23 cellular contexts compared by ENCODE assay signal in the genomic region with DNA sequence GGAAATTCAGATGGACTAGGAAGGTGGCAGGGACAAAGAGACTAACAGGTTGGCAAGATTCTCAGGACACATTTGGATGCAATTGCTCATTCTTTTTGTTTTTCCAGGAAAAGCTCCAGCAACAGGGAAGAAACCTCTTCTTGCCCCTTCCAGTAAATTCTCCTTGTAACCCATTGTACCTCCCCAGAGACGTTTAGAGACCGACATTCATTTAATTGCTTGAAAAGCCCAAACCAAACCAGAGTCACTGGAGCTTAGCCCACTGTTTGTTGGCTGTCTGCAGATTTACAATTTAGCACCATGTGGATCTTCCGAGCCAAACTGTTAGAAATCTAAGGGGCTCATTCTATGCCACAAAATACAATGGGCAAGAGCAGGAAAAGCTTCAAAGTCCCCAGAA.
A peak's percentile ranks its signal among the peaks of the same experiment; 100 is the strongest.
DNase-seq lines count a peak whose midpoint lies in the region; ATAC-seq and TF ChIP-seq lines count a peak whose summit lies in the region.
"Had no signal": no experiment of that assay in that cellular context is flagged by ENCODE, and none has a peak within 500 bp of the region (broad histone marks: within the 10 kb centered on the region; RNA-seq: fewer than 3 reads in every experiment).

No MANE protein-coding gene starts in this region.

- H3K36me3 ChIP-seq in WERI-Rb-1 (no peaks in the 10 kb centered on the region), SK-N-SH (replicated peaks in 1 of 2; ENCODE audit: control insufficient read depth in 1 of 2, insufficient read depth in 2 of 2, low read length in 1 of 2) (no peaks in the 10 kb centered on the region)
- H3K36me3 ChIP-seq: BLaER1 had no signal

- H3K27ac ChIP-seq in WERI-Rb-1 (no peak overlapping the region), SK-N-SH (ENCODE audit: low read depth in 2 of 2, low read length in 1 of 2) (no peak overlapping the region)
- H3K27ac ChIP-seq: BLaER1, PC-9 had no signal

- no peak for TF ChIP-seq EP300 in SK-N-SH (IDR thresholded peaks at IDR 0.05; ENCODE audit: borderline replicate concordance in 1 of 2, low read depth in 1 of 2, low read length in 1 of 2)

- no peak overlapping the region for H3K9ac ChIP-seq in SK-N-SH
- H3K9ac ChIP-seq: BLaER1 had no signal

- CTCF ChIA-PET in SK-N-SH (lab: Yijun Ruan, JAX): interaction anchor here (0.7 to 1.4 kb wide), 3 partner anchors 9 to 327 kb away, joined by 3 to 6 read pairs (median 3); no protein-coding TSS in a partner anchor

- no peaks in the 10 kb centered on the region for H3K27me3 ChIP-seq in WERI-Rb-1 (ENCODE audit: insufficient read depth, low read depth, severe bottlenecking)
- no peaks in the 10 kb centered on the region for H3K27me3 ChIP-seq in SK-N-SH (ENCODE audit: insufficient read depth)
- H3K27me3 ChIP-seq: BLaER1 had no signal

- no peaks in the 10 kb centered on the region for H3K79me2 ChIP-seq in SK-N-SH (ENCODE audit: insufficient read depth)

- peak; percentile 44 for ATAC-seq in sciatic nerve
- ATAC-seq in Right ventricle myocardium superior (ENCODE audit: poor library complexity): no peak
- ATAC-seq: K562 had no signal

- no peaks in the 10 kb centered on the region for H3K9me2 ChIP-seq in SK-N-SH

- POLR2A ChIA-PET in SK-N-SH (lab: Yijun Ruan, JAX): no interaction called here

- no peak overlapping the region for H2AFZ ChIP-seq in SK-N-SH (ENCODE audit: low read depth)
- H2AFZ ChIP-seq: PC-9 had no signal

- 42% methylated on average over 3 of the region's 3 CpGs for WGBS in SK-N-SH (ENCODE audit: low lambda C conversion rate)

- intact Hi-C loops in sciatic nerve (cut with DNase I): no loop called here
- intact Hi-C loops in Right ventricle myocardium superior (cut with DNase I): no loop called here

- TF ChIP-seq CTCF in WERI-Rb-1 (IDR thresholded peaks at IDR 0.05; ENCODE audit: low read depth, low read length) (no peak), SK-N-SH (IDR thresholded peaks at IDR 0.05) (no peak)

- no peak overlapping the region for H3K4me2 ChIP-seq in SK-N-SH
- H3K4me2 ChIP-seq: BLaER1 had no signal

- no peaks in the 10 kb centered on the region; a peak in 2 of 4 replicates for H3K4me1 ChIP-seq in SK-N-SH (ENCODE audit: control insufficient read depth in 1 of 2, insufficient read depth in 2 of 2, low read depth in 1 of 2, low read length in 1 of 2)
- H3K4me1 ChIP-seq: BLaER1 had no signal

- peak; percentile 28 for DNase-seq in Ammon's horn (ENCODE audit: low spot score)
- peak; percentile 43 for DNase-seq in cerebellar cortex (ENCODE audit: low spot score)
- DNase-seq in midbrain (lab: John Stamatoyannopoulos, UW): peak; percentile 46
- DNase-seq in sciatic nerve (ENCODE audit: low spot score): no peak
- DNase-seq in WERI-Rb-1: no peak
- DNase-seq in Right ventricle myocardium superior: no peak
- no peak for DNase-seq in SK-N-SH
- DNase-seq: 8988T; CD4-positive, CD25-positive, alpha-beta regulatory T cell; HCEC 1CT; Kasumi-1; MV-4-11; NCI-H1105; NCI-H146; NCI-H1930; NCI-H446; NCI-H524 treated with DMSO at 0.1 percent for 48 hours; NCI-H774; NK-92 treated with Interleukin-12 subunit alpha and Interleukin-12 subunit beta, amount 100 ng/mL, for 24 hours; PC-9; SHP77 had no signal

- no peak for TF ChIP-seq RAD21 in SK-N-SH (IDR thresholded peaks at IDR 0.05; ENCODE audit: low read length)

- no peak overlapping the region for H3K4me3 ChIP-seq in WERI-Rb-1 (ENCODE audit: low read depth, low read length)
- H3K4me3 ChIP-seq in SK-N-SH (ENCODE audit: low read depth in 2 of 2, low read length in 1 of 2): no peak overlapping the region
- H3K4me3 ChIP-seq: BLaER1, K562, PC-9 had no signal

- no peaks in the 10 kb centered on the region for H3F3A ChIP-seq in SK-N-SH (replicated peaks; ENCODE audit: insufficient read depth)

- H3K9me3 ChIP-seq in WERI-Rb-1 (ENCODE audit: severe bottlenecking) (no peaks in the 10 kb centered on the region), SK-N-SH (no peaks in the 10 kb centered on the region)
- H3K9me3 ChIP-seq: BLaER1 had no signal

- H4K20me1 ChIP-seq in SK-N-SH (ENCODE audit: insufficient read depth): no peaks in the 10 kb centered on the region
- H4K20me1 ChIP-seq: BLaER1 had no signal

TF ChIP-seq in SK-N-SH, 30 proteins besides CTCF, POLR2A, EP300 and RAD21 (continues in another document):
- TF ChIP-seq GABPA (IDR thresholded peaks at IDR 0.05; ENCODE audit: low read depth) (no peak), NFIC (IDR thresholded peaks at IDR 0.05; ENCODE audit: borderline replicate concordance) (no peak), RFX5 (IDR thresholded peaks at IDR 0.05; ENCODE audit: low read length) (no peak), SMC3 (IDR thresholded peaks at IDR 0.05; ENCODE audit: low read depth, low read length) (no peak), RCOR1 (IDR thresholded peaks at IDR 0.05; ENCODE audit: low read length) (no peak), FOXJ3 (CRISPR knock-in tag; IDR thresholded peaks at IDR 0.05) (no peak), POLR2AphosphoS5 (IDR thresholded peaks at IDR 0.05; ENCODE audit: low read depth, low read length) (no peak), GATA2 (CRISPR knock-in tag; IDR thresholded peaks at IDR 0.05) (no peak), RXRA (IDR thresholded peaks at IDR 0.05; ENCODE audit: borderline replicate concordance, low read depth) (no peak), CHD2 (IDR thresholded peaks at IDR 0.05; ENCODE audit: low read length, partially characterized antibody) (no peak), YY1 (IDR thresholded peaks at IDR 0.05; ENCODE audit: low read depth) (no peak), MXI1 (IDR thresholded peaks at IDR 0.05; ENCODE audit: low read depth, low read length) (no peak)
- TF ChIP-seq, protein P1, sequence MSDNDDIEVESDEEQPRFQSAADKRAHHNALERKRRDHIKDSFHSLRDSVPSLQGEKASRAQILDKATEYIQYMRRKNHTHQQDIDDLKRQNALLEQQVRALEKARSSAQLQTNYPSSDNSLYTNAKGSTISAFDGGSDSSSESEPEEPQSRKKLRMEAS (IDR thresholded peaks at IDR 0.05; ENCODE audit: low read depth): no peak
- TF ChIP-seq, protein P2, sequence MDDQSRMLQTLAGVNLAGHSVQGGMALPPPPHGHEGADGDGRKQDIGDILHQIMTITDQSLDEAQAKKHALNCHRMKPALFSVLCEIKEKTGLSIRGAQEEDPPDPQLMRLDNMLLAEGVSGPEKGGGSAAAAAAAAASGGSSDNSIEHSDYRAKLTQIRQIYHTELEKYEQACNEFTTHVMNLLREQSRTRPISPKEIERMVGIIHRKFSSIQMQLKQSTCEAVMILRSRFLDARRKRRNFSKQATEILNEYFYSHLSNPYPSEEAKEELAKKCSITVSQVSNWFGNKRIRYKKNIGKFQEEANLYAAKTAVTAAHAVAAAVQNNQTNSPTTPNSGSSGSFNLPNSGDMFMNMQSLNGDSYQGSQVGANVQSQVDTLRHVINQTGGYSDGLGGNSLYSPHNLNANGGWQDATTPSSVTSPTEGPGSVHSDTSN (IDR thresholded peaks at IDR 0.05): no peak
- TF ChIP-seq, protein P3, sequence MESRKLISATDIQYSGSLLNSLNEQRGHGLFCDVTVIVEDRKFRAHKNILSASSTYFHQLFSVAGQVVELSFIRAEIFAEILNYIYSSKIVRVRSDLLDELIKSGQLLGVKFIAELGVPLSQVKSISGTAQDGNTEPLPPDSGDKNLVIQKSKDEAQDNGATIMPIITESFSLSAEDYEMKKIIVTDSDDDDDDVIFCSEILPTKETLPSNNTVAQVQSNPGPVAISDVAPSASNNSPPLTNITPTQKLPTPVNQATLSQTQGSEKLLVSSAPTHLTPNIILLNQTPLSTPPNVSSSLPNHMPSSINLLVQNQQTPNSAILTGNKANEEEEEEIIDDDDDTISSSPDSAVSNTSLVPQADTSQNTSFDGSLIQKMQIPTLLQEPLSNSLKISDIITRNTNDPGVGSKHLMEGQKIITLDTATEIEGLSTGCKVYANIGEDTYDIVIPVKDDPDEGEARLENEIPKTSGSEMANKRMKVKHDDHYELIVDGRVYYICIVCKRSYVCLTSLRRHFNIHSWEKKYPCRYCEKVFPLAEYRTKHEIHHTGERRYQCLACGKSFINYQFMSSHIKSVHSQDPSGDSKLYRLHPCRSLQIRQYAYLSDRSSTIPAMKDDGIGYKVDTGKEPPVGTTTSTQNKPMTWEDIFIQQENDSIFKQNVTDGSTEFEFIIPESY (IDR thresholded peaks at IDR 0.05; ENCODE audit: borderline replicate concordance, low read depth): no peak
- TF ChIP-seq, protein P4, sequence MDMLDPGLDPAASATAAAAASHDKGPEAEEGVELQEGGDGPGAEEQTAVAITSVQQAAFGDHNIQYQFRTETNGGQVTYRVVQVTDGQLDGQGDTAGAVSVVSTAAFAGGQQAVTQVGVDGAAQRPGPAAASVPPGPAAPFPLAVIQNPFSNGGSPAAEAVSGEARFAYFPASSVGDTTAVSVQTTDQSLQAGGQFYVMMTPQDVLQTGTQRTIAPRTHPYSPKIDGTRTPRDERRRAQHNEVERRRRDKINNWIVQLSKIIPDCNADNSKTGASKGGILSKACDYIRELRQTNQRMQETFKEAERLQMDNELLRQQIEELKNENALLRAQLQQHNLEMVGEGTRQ (IDR thresholded peaks at IDR 0.05; ENCODE audit: borderline replicate concordance, low read depth, low read length): no peak
- TF ChIP-seq, protein P5, sequence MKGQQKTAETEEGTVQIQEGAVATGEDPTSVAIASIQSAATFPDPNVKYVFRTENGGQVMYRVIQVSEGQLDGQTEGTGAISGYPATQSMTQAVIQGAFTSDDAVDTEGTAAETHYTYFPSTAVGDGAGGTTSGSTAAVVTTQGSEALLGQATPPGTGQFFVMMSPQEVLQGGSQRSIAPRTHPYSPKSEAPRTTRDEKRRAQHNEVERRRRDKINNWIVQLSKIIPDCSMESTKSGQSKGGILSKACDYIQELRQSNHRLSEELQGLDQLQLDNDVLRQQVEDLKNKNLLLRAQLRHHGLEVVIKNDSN (IDR thresholded peaks at IDR 0.05; ENCODE audit: borderline replicate concordance, low read depth): no peak

Comparison
In these comparisons a context has a peak if more than half of its experiments do, and no peak if none do; other contexts are left out.
1. DNase-seq: peak in Ammon's horn (single experiment), cerebellar cortex (single experiment) and midbrain (single experiment); none in sciatic nerve (single experiment), WERI-Rb-1 (single experiment), Right ventricle myocardium superior (single experiment) and SK-N-SH (single experiment).